In genomic region chr2:110154188-110154587, GRCh38 we compare ENCODE assay signal across 3 cellular contexts.
TF ChIP-seq lines count a peak whose summit lies in the region.

No MANE protein-coding gene starts in this region.

TF ChIP-seq in HCT116, 20 proteins besides CTCF, POLR2A, EP300 and RAD21:
- peak; percentile 60; the same call in 1 of the 2 replicates for TF ChIP-seq CBX3 (IDR thresholded peaks at IDR 0.05; ENCODE audit: low read depth)

TF ChIP-seq in HEK293, 187 proteins besides CTCF, POLR2A, EP300 and RAD21:
- peak; percentile 69 for TF ChIP-seq ZNF707 (tag by site-specific recombination; IDR thresholded peaks at IDR 0.05)

TF ChIP-seq in K562, 482 proteins besides CTCF, POLR2A, EP300 and RAD21:
- TF ChIP-seq ZNF707 (CRISPR knock-in tag; conservative IDR thresholded peaks at IDR 0.05) = peak; percentile 87
